16 cellular contexts compared by ENCODE assay signal in the genomic region with DNA sequence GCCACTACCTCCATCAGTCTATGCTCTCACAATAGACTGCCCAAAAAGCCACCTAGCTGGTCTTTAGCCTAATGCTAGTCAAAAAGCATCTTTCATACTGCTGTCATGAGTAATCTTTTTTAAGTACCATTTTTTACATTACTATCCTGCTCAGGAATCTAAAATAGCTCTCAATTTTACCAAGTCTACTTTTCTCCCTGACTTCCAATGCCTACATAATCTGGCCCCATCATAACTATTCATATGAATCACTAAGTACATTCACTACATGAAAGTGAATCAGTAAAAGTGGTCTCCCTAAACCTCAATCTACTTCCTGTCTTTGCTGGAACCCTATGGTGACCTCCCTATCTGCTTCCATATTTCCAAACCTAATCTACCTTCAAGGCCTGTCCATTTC.
A peak's percentile ranks its signal among the peaks of the same experiment; 100 is the strongest.
DNase-seq lines count a peak whose midpoint lies in the region; ATAC-seq, FAIRE-seq and TF ChIP-seq lines count a peak whose summit lies in the region.
"Had no signal": no experiment of that assay in that cellular context is flagged by ENCODE, and none has a peak within 500 bp of the region (broad histone marks: within the 10 kb centered on the region; RNA-seq: fewer than 3 reads in every experiment).

No MANE protein-coding gene starts in this region.

- H3K27me3 ChIP-seq in CD4-positive, alpha-beta T cell (ENCODE audit: control insufficient read depth, insufficient read depth, low read length) = no peaks in the 10 kb centered on the region
- H3K27me3 ChIP-seq in GM23248 (replicated peaks; ENCODE audit: insufficient read depth) (no peaks in the 10 kb centered on the region), keratinocyte (ENCODE audit: control insufficient read depth, extremely low read depth, insufficient read depth, low read length) (no peaks in the 10 kb centered on the region)

- H3K9me2 ChIP-seq in GM23248 (ENCODE audit: insufficient read depth) = no peaks in the 10 kb centered on the region

- H3K36me3 ChIP-seq in GM23248 (ENCODE audit: low read depth) (peaks cover 21% of the 10 kb centered on the region), keratinocyte (ENCODE audit: control insufficient read depth in 2 of 2, extremely low read depth in 1 of 2, insufficient read depth in 2 of 2, low read length in 2 of 2) (peaks cover 0 to 2% of the 10 kb centered on the region in 2 experiments)

- no peak for TF ChIP-seq CTCF in CD4-positive, alpha-beta T cell (IDR thresholded peaks at IDR 0.05)
- TF ChIP-seq CTCF in keratinocyte (optimal IDR thresholded peaks at IDR 0.05 in 1 of 3, IDR thresholded peaks at IDR 0.05 in 1 of 3, conservative IDR thresholded peaks at IDR 0.05 in 1 of 3; ENCODE audit: extremely low read depth in 1 of 3, insufficient read depth in 2 of 3, low read length in 3 of 3) = no peak
- TF ChIP-seq CTCF in glutamatergic neuron (IDR thresholded peaks at IDR 0.05; ENCODE audit: partially characterized antibody, unreplicated experiment) = no peak

- H4K20me1 ChIP-seq in GM23248 (ENCODE audit: insufficient read depth) (no peaks in the 10 kb centered on the region), keratinocyte (ENCODE audit: control insufficient read depth, extremely low read depth, insufficient read depth, low read length) (no peaks in the 10 kb centered on the region)

- peaks cover 24% of the 10 kb centered on the region for H3F3A ChIP-seq in GM23248 (ENCODE audit: insufficient read depth)

- intact Hi-C loops in CD4-positive, alpha-beta T cell (cut with DNase I, micrococcal nuclease) = loop anchor here in 1 of 2 experiments (10.0 kb wide), 1 partner anchor 438 kb away; no protein-coding TSS in a partner anchor

- peaks cover 81% of the 10 kb centered on the region for H3K36me3 Mint-ChIP-seq in CD4-positive, alpha-beta T cell (ENCODE audit: low read depth)
- H3K36me3 Mint-ChIP-seq in activated T-helper 17 cell treated with anti-CD3 and anti-CD28 coated beads, Interleukin-2, amount 50 U/mL, for 72 hours (ENCODE audit: low read depth) = peaks cover 87% of the 10 kb centered on the region
- H3K36me3 Mint-ChIP-seq in glutamatergic neuron (ENCODE audit: unreplicated experiment) = no peaks in the 10 kb centered on the region

- H3K4me3 ChIP-seq in GM23248 = no peak overlapping the region
- no peak overlapping the region for H3K4me3 ChIP-seq in keratinocyte (ENCODE audit: control insufficient read depth in 2 of 3, extremely low read depth in 1 of 3, insufficient read depth in 2 of 3, low read depth in 1 of 3, low read length in 3 of 3)

- H3K27me3 Mint-ChIP-seq in CD4-positive, alpha-beta T cell = no peaks in the 10 kb centered on the region
- no peaks in the 10 kb centered on the region for H3K27me3 Mint-ChIP-seq in activated T-helper 17 cell treated with anti-CD3 and anti-CD28 coated beads, Interleukin-2, amount 50 U/mL, for 72 hours
- peaks cover 2% of the 10 kb centered on the region for H3K27me3 Mint-ChIP-seq in glutamatergic neuron (ENCODE audit: unreplicated experiment)
- H3K27me3 Mint-ChIP-seq: activated B cell treated with CpG ODN at 0.5 μM for 24 hours; activated naive CD4-positive, alpha-beta T cell treated with anti-CD3 and anti-CD28 coated beads, Interleukin-2, amount 50 U/mL, for 24 hours had no signal

- H3K9ac ChIP-seq in GM23248 = no peak overlapping the region
- no peak overlapping the region for H3K9ac ChIP-seq in keratinocyte (ENCODE audit: control insufficient read depth, extremely low read depth, insufficient read depth, low read length)

- POLR2A ChIA-PET in CD4-positive, alpha-beta T cell (lab: Charles Lee) = no interaction called here
- POLR2A ChIA-PET in HEK293T (lab: Yijun Ruan, JAX) = no interaction called here

- ATAC-seq in CD4-positive, alpha-beta T cell (ENCODE audit: poor library complexity) = no peak
- ATAC-seq in activated T-helper 17 cell treated with anti-CD3 and anti-CD28 coated beads, Interleukin-2, amount 50 U/mL, for 72 hours (replicated peaks) = peak; percentile 87

- H3K27ac ChIP-seq in CD4-positive, alpha-beta T cell (ENCODE audit: low read depth, low read length) = no peak overlapping the region
- H3K27ac ChIP-seq in GM23248 = peak overlapping the region; percentile 76
- no peak overlapping the region for H3K27ac ChIP-seq in keratinocyte (ENCODE audit: control insufficient read depth, insufficient read depth, low read length)

- peak overlapping the region; percentile 34 for H3K27ac Mint-ChIP-seq in CD4-positive, alpha-beta T cell
- peak overlapping the region; percentile 63 for H3K27ac Mint-ChIP-seq in activated T-helper 17 cell treated with anti-CD3 and anti-CD28 coated beads, Interleukin-2, amount 50 U/mL, for 72 hours
- H3K27ac Mint-ChIP-seq in glutamatergic neuron (ENCODE audit: unreplicated experiment) = no peak overlapping the region
- H3K27ac Mint-ChIP-seq: activated B cell treated with CpG ODN at 0.5 μM for 24 hours; activated naive CD4-positive, alpha-beta T cell treated with anti-CD3 and anti-CD28 coated beads, Interleukin-2, amount 50 U/mL, for 24 hours had no signal

- no peaks in the 10 kb centered on the region for H3K9me3 ChIP-seq in CD4-positive, alpha-beta T cell (ENCODE audit: control insufficient read depth, low read length)
- H3K9me3 ChIP-seq in GM23248 (ENCODE audit: low read depth) = no peaks in the 10 kb centered on the region
- no peaks in the 10 kb centered on the region for H3K9me3 ChIP-seq in keratinocyte (ENCODE audit: control insufficient read depth, low read depth, low read length)

- no peak overlapping the region for H2AFZ ChIP-seq in GM23248
- H2AFZ ChIP-seq in keratinocyte (ENCODE audit: control insufficient read depth, low read length) = no peak overlapping the region

- H3K4me1 ChIP-seq in GM23248 (ENCODE audit: insufficient read depth) (peaks cover 26% of the 10 kb centered on the region), keratinocyte (ENCODE audit: control insufficient read depth, extremely low read depth, insufficient read depth, low read length) (no peaks in the 10 kb centered on the region)

- no peaks in the 10 kb centered on the region for H3K9me1 ChIP-seq in keratinocyte (ENCODE audit: control insufficient read depth, extremely low read depth, insufficient read depth, low read length)

- H3K9me3 Mint-ChIP-seq in CD4-positive, alpha-beta T cell = no peaks in the 10 kb centered on the region
- no peaks in the 10 kb centered on the region for H3K9me3 Mint-ChIP-seq in activated T-helper 17 cell treated with anti-CD3 and anti-CD28 coated beads, Interleukin-2, amount 50 U/mL, for 72 hours
- H3K9me3 Mint-ChIP-seq in glutamatergic neuron (ENCODE audit: unreplicated experiment) = no peaks in the 10 kb centered on the region
- H3K9me3 Mint-ChIP-seq: activated B cell treated with CpG ODN at 0.5 μM for 24 hours; activated naive CD4-positive, alpha-beta T cell treated with anti-CD3 and anti-CD28 coated beads, Interleukin-2, amount 50 U/mL, for 24 hours had no signal

- no peak overlapping the region for H3K4me3 Mint-ChIP-seq in CD4-positive, alpha-beta T cell
- no peak overlapping the region for H3K4me3 Mint-ChIP-seq in activated T-helper 17 cell treated with anti-CD3 and anti-CD28 coated beads, Interleukin-2, amount 50 U/mL, for 72 hours
- no peak overlapping the region for H3K4me3 Mint-ChIP-seq in glutamatergic neuron (ENCODE audit: unreplicated experiment)
- H3K4me3 Mint-ChIP-seq: activated B cell treated with CpG ODN at 0.5 μM for 24 hours; activated naive CD4-positive, alpha-beta T cell treated with anti-CD3 and anti-CD28 coated beads, Interleukin-2, amount 50 U/mL, for 24 hours had no signal

- H3K4me1 Mint-ChIP-seq in CD4-positive, alpha-beta T cell (ENCODE audit: low read depth) = no peaks in the 10 kb centered on the region
- H3K4me1 Mint-ChIP-seq in activated T-helper 17 cell treated with anti-CD3 and anti-CD28 coated beads, Interleukin-2, amount 50 U/mL, for 72 hours = peaks cover 9% of the 10 kb centered on the region
- no peaks in the 10 kb centered on the region for H3K4me1 Mint-ChIP-seq in glutamatergic neuron (ENCODE audit: low read depth, unreplicated experiment)

- H3K79me2 ChIP-seq in GM23248 (ENCODE audit: insufficient read depth) (no peaks in the 10 kb centered on the region), keratinocyte (ENCODE audit: control insufficient read depth, insufficient read depth, low read length) (no peaks in the 10 kb centered on the region)

- no peak for DNase-seq in CD4-positive, alpha-beta T cell
- DNase-seq in GM23248 (peak; percentile 66), keratinocyte (ENCODE audit: low read depth, low spot score) (peak; percentile 9), HEK293T (ENCODE audit: extremely low spot score) (no peak), LoVo (ENCODE audit: low spot score) (no peak), amniotic stem cell (lab: John Stamatoyannopoulos, UW) (no peak), glutamatergic neuron (no peak)
- DNase-seq: activated B cell treated with CpG ODN at 0.5 μM for 24 hours; effector CD8-positive, alpha-beta T cell; hypothalamus; midbrain; NCI-H510A treated with DMSO at 0.1 percent for 48 hours; SHP77 had no signal

- dilution Hi-C loops in keratinocyte (cut with MboI; ENCODE audit: extremely low pct_ligation_motif_present, low sequenced_read_pairs) = no loop called here

- in situ Hi-C loops in GM23248 (cut with MboI) = no loop called here

- FAIRE-seq in keratinocyte (lab: Jason Lieb, UNC) = no peak
- FAIRE-seq: D721Med had no signal

- CTCF ChIA-PET in CD4-positive, alpha-beta T cell (lab: Charles Lee) = interaction anchor here (1.2 kb wide), 1 partner anchor 9 kb away, joined by 3 read pairs; no protein-coding TSS in a partner anchor
- CTCF ChIA-PET in HEK293T (lab: Yijun Ruan, JAX) = no interaction called here

- H3K4me2 ChIP-seq in GM23248 (ENCODE audit: unreplicated experiment) (peak overlapping the region; percentile 35), keratinocyte (ENCODE audit: control insufficient read depth, extremely low read depth, insufficient read depth, low read depth, low read length) (no peak overlapping the region)

TF ChIP-seq in HEK293T, 16 proteins besides CTCF, POLR2A, EP300 and RAD21 (continues in another document):
- TF ChIP-seq BHLHE40 (IDR thresholded peaks at IDR 0.05; ENCODE audit: borderline replicate concordance) (no peak), CTBP1 (IDR thresholded peaks at IDR 0.05; ENCODE audit: borderline replicate concordance) (no peak), NFRKB (IDR thresholded peaks at IDR 0.05) (no peak), HDGF (IDR thresholded peaks at IDR 0.05; ENCODE audit: borderline replicate concordance) (no peak), ZNF384 (IDR thresholded peaks at IDR 0.05) (no peak), FOXM1 (IDR thresholded peaks at IDR 0.05; ENCODE audit: borderline replicate concordance) (no peak), ELF4 (IDR thresholded peaks at IDR 0.05) (no peak)
- TF ChIP-seq, protein P1, sequence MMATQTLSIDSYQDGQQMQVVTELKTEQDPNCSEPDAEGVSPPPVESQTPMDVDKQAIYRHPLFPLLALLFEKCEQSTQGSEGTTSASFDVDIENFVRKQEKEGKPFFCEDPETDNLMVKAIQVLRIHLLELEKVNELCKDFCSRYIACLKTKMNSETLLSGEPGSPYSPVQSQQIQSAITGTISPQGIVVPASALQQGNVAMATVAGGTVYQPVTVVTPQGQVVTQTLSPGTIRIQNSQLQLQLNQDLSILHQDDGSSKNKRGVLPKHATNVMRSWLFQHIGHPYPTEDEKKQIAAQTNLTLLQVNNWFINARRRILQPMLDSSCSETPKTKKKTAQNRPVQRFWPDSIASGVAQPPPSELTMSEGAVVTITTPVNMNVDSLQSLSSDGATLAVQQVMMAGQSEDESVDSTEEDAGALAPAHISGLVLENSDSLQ (IDR thresholded peaks at IDR 0.05) = no peak

Comparison
In these comparisons a context has a peak if more than half of its experiments do, and no peak if none do; other contexts are left out.
1. DNase-seq: peak in GM23248 (single experiment) and keratinocyte (single experiment); none in CD4-positive, alpha-beta T cell (0 of 10), HEK293T (single experiment), LoVo (single experiment), amniotic stem cell (single experiment) and glutamatergic neuron (single experiment).